ENCODE assay signal across 8 cellular contexts in the genomic region with DNA sequence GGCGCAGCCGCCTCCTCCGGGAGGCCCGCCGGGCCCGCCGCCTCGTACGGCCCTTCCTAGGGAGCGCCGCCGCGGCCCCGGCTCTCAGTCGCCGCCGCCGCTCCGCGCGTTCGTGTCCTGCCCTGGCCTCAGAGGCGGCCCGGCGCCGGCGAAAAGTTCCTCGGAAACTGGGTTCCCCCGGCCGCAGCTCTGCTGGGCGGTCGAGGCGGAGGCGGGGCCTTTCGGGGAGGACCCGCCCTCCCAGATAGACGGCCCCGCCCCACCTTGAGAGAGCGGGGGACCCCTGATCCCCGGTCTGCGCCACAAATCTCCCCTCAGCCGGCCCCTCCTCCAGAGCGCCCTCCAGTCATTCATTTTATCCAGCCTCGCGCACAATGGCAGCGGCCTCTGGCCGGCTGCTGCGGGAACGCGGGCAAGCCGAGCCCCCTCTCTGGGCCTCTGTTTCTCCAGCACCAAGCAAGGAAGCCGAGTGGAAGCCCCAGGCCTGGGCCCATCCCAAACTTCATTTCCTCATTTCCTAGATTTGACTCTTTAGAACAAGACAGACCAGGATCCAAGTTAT. TPM values are rescaled to one million over a fixed set of nuclear protein-coding genes. Genes with fewer than 3 reads are reported as not detected.
A peak's percentile ranks its signal among the peaks of the same experiment; 100 is the strongest.
DNase-seq lines count a peak whose midpoint lies in the region; ATAC-seq and TF ChIP-seq lines count a peak whose summit lies in the region.

A gene (minus strand): TSS at position 169 of the 562 bp plus-strand sequence. CDS start 169 bp downstream, outside the sequence.

- ATAC-seq in GM18499 (IDR thresholded peaks at IDR 0.05; ENCODE audit: insufficient read depth, unreplicated experiment) (peak; percentile 1), HG02970 (IDR thresholded peaks at IDR 0.05; ENCODE audit: low FRiP score, unreplicated experiment) (peak; percentile 10), omental fat pad (ENCODE audit: low FRiP score) (peak; percentile 29)

- peak within 1 kb of the TSS; percentile 91 for H3K4me3 Mint-ChIP-seq in activated naive CD4-positive, alpha-beta T cell treated with anti-CD3 and anti-CD28 coated beads for 36 hours

- peaks cover 68% of the 10 kb centered on the region for H3K4me1 Mint-ChIP-seq in activated naive CD4-positive, alpha-beta T cell treated with anti-CD3 and anti-CD28 coated beads for 36 hours (ENCODE audit: low read depth)

- H3K36me3 ChIP-seq in Peyer's patch (peaks cover 0 to 5% (median 0%) of the 10 kb centered on the region in 3 donors), urinary bladder (ENCODE audit: insufficient read depth) (no peaks in the 10 kb centered on the region)

- H3K9me3 Mint-ChIP-seq in activated naive CD4-positive, alpha-beta T cell treated with anti-CD3 and anti-CD28 coated beads for 36 hours = no peaks in the 10 kb centered on the region

- H3K27ac Mint-ChIP-seq in activated naive CD4-positive, alpha-beta T cell treated with anti-CD3 and anti-CD28 coated beads for 36 hours = peak within 1 kb of the TSS; percentile 98

- H3K4me1 ChIP-seq in Peyer's patch (peaks cover 20 to 66% (median 35%) of the 10 kb centered on the region in 4 donors), urinary bladder (ENCODE audit: insufficient read depth) (no peaks in the 10 kb centered on the region)

- WGBS in urinary bladder = 3% methylated on average over 52 of the region's 52 CpGs

- no peaks in the 10 kb centered on the region for H3K27me3 ChIP-seq in Peyer's patch

- H3K4me3 ChIP-seq in Peyer's patch = peak within 1 kb of the TSS; percentile 82 to 97 (median 90)
- peak within 1 kb of the TSS; percentile 80 for H3K4me3 ChIP-seq in urinary bladder (ENCODE audit: low read depth, low read length)

- intact Hi-C loops in activated naive CD4-positive, alpha-beta T cell treated with anti-CD3 and anti-CD28 coated beads for 36 hours (cut with micrococcal nuclease) = loop anchor here (1.0 to 2.0 kb wide), 3 partner anchors 85 to 346 kb away; a partner anchor contains a TSS

- no peaks in the 10 kb centered on the region for H3K9me3 ChIP-seq in Peyer's patch

- CTCF ChIA-PET in activated naive CD4-positive, alpha-beta T cell treated with anti-CD3 and anti-CD28 coated beads for 36 hours (lab: Charles Lee) = interaction anchor here (1.2 to 4.1 kb wide), 9 partner anchors 11 to 25 kb away, joined by 3 to 43 read pairs (median 4); no protein-coding TSS in a partner anchor

- no peaks in the 10 kb centered on the region for H3K27me3 Mint-ChIP-seq in activated naive CD4-positive, alpha-beta T cell treated with anti-CD3 and anti-CD28 coated beads for 36 hours (ENCODE audit: low read depth)

- no peak for TF ChIP-seq POLR2A in Peyer's patch (IDR thresholded peaks at IDR 0.05)

- peaks cover 26% of the 10 kb centered on the region for H3K36me3 Mint-ChIP-seq in activated naive CD4-positive, alpha-beta T cell treated with anti-CD3 and anti-CD28 coated beads for 36 hours (ENCODE audit: low read depth)

- TF ChIP-seq CTCF in Peyer's patch (IDR thresholded peaks at IDR 0.05) (no peak), omental fat pad (IDR thresholded peaks at IDR 0.05) (no peak)

- DNase-seq in A172 (ENCODE audit: low spot score) (no peak), Peyer's patch (peak; percentile 77 to 84 (median 81)), glomerular endothelial cell (ENCODE audit: extremely low read depth, low read depth, low spot score) (no peak), omental fat pad (ENCODE audit: low spot score) (no peak)
- peak; percentile 78 for DNase-seq in activated naive CD4-positive, alpha-beta T cell treated with anti-CD3 and anti-CD28 coated beads for 36 hours

- peak within 1 kb of the TSS; percentile 95 to 100 (median 99) for H3K27ac ChIP-seq in Peyer's patch
- H3K27ac ChIP-seq in urinary bladder (ENCODE audit: low read depth) = peak within 1 kb of the TSS; percentile 99

RNA-seq across cellular contexts. Expression of the gene that starts here (rescaled TPM):
- total RNA-seq in A172 (2014; rRNA removed; shearing (Covaris generic)) = 92.5 and 132 TPM in 2 replicates
- total RNA-seq in Peyer's patch (100 to 1,000 TPM; 118 to 226 (median 185) TPM), glomerular endothelial cell (79.4 and 121 TPM in 2 replicates), omental fat pad (100 to 1,000 TPM in 1 of 4 donors, 10 to 100 TPM in 3; 18.5 to 118 (median 31.2) TPM), urinary bladder (21.1 TPM)
- total RNA-seq in activated naive CD4-positive, alpha-beta T cell treated with anti-CD3 and anti-CD28 coated beads for 36 hours = 10 to 100 TPM; 79.3 to 84.9 TPM
- 56.2 TPM for polyA plus RNA-seq in urinary bladder

Comparison
In these comparisons a context has a peak if more than half of its experiments do, and no peak if none do; other contexts are left out.
1. DNase-seq: peak in Peyer's patch (3 of 3) and activated naive CD4-positive, alpha-beta T cell treated with anti-CD3 and anti-CD28 coated beads for 36 hours (single experiment); none in A172 (single experiment), glomerular endothelial cell (single experiment) and omental fat pad (single experiment).
2. Peak in every context shown above with its lines, with median percentiles within 50 percentile points of each other: ATAC-seq.